In the genomic region with DNA sequence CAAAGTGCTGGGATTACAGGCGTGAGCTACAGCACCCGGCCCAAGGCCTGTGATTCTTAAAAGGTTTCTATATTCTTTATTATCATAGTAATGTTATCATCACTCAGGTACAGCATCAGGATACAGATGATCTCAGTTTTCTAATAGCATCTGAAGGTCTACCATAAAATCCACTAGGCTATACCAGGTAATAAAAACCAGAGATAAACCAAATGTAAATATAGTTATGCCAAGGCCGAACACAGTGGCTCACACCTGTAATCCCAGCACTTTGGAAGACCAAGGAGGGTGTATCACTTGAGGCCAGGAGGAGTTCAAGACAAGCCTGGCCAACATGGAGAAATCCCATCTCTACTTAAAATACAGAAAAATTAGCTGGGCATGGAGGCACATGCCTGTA, we compare ENCODE assay signal across 33 cellular contexts.
"Had no signal": no experiment of that assay in that cellular context is flagged by ENCODE, and none has a peak within 500 bp of the region (broad histone marks: within the 10 kb centered on the region; RNA-seq: fewer than 3 reads in every experiment).

No MANE protein-coding gene starts in this region.

- H3K9me3 ChIP-seq: MG63 had no signal

- H3K27me3 ChIP-seq: MG63 had no signal

- H3K4me3 ChIP-seq: MG63 had no signal

- DNase-seq: Karpas-422, Kasumi-1, KG1, MG63, MM.1S, MV-4-11, NCI-H1048, NCI-H1092, NCI-H1092 treated with DMSO at 0.1 percent for 48 hours, NCI-H1105, NCI-H1105 treated with DMSO at 0.1 percent for 48 hours, NCI-H1417, NCI-H1417 treated with DMSO at 0.1 percent for 48 hours, NCI-H1436, NCI-H1436 treated with DMSO at 0.1 percent for 48 hours, NCI-H146, NCI-H1694, NCI-H1694 treated with DMSO at 0.1 percent for 48 hours, NCI-H187, NCI-H187 treated with DMSO at 0.1 percent for 48 hours, NCI-H1930, NCI-H2029, NCI-H2029 treated with DMSO at 0.1 percent for 48 hours, NCI-H2081, NCI-H2081 treated with DMSO at 0.1 percent for 48 hours, NCI-H2107, NCI-H2171, NCI-H2171 treated with DMSO at 0.1 percent for 48 hours, NCI-H2227 treated with DMSO at 0.1 percent for 48 hours, NCI-H226, NCI-H345, NCI-H446, NCI-H446 treated with DMSO at 0.1 percent for 48 hours had no signal
